2 cellular contexts compared by ENCODE assay signal in the genomic region with DNA sequence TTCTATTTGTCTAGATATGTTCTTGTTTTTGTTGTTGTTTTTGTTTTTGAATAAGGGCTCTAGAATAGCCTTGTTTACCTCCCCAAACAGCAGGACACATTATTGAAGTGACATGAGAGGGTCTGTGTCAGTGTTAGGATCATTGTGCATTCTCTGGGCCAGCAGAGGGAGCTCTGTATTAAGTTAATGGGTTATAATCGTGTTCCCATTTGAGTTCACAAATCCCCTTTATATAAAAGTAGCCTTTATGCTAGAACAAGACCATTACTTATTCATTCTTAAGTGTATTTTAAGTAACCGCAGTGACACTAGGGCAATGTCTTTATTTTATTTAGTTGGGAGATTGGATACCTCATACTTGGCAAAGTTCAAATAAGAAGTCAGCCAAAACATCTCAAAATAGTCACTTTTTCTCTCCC.
A peak's percentile ranks its signal among the peaks of the same experiment; 100 is the strongest.
TF ChIP-seq lines count a peak whose summit lies in the region.

No MANE protein-coding gene starts in this region.

TF ChIP-seq in SK-N-SH, 30 proteins besides CTCF, POLR2A, EP300 and RAD21:
- TF ChIP-seq MEF2A (IDR thresholded peaks at IDR 0.05; ENCODE audit: borderline replicate concordance, low read depth) (0 out of 2 replicates have a peak, but pooled peaks have one; percentile 37), SIN3A (IDR thresholded peaks at IDR 0.05; ENCODE audit: borderline replicate concordance, low read depth, low read length) (0 out of 2 replicates have a peak, but pooled peaks have one; percentile 34), GABPA (IDR thresholded peaks at IDR 0.05; ENCODE audit: low read depth) (no peak), FOXM1 (IDR thresholded peaks at IDR 0.05; ENCODE audit: low read depth) (no peak), CHD2 (IDR thresholded peaks at IDR 0.05; ENCODE audit: low read length, partially characterized antibody) (no peak), RXRA (IDR thresholded peaks at IDR 0.05; ENCODE audit: borderline replicate concordance, low read depth) (peak; percentile 76), NFIC (IDR thresholded peaks at IDR 0.05; ENCODE audit: borderline replicate concordance) (peak; percentile 54; the same call in 1 of the 2 replicates), FOXJ3 (CRISPR knock-in tag; IDR thresholded peaks at IDR 0.05) (no peak), MAX (IDR thresholded peaks at IDR 0.05; ENCODE audit: low read depth) (no peak), SMC3 (IDR thresholded peaks at IDR 0.05; ENCODE audit: low read depth, low read length) (peak; percentile 71), JUND (IDR thresholded peaks at IDR 0.05) (0 out of 2 replicates have a peak, but pooled peaks have one; percentile 21), POLR2AphosphoS5 (IDR thresholded peaks at IDR 0.05; ENCODE audit: low read depth, low read length) (peak; percentile 14; the same call in 1 of the 2 replicates), USF1 (IDR thresholded peaks at IDR 0.05; ENCODE audit: borderline replicate concordance, low read depth) (no peak)
- TF ChIP-seq, protein P1, sequence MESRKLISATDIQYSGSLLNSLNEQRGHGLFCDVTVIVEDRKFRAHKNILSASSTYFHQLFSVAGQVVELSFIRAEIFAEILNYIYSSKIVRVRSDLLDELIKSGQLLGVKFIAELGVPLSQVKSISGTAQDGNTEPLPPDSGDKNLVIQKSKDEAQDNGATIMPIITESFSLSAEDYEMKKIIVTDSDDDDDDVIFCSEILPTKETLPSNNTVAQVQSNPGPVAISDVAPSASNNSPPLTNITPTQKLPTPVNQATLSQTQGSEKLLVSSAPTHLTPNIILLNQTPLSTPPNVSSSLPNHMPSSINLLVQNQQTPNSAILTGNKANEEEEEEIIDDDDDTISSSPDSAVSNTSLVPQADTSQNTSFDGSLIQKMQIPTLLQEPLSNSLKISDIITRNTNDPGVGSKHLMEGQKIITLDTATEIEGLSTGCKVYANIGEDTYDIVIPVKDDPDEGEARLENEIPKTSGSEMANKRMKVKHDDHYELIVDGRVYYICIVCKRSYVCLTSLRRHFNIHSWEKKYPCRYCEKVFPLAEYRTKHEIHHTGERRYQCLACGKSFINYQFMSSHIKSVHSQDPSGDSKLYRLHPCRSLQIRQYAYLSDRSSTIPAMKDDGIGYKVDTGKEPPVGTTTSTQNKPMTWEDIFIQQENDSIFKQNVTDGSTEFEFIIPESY (IDR thresholded peaks at IDR 0.05; ENCODE audit: borderline replicate concordance, low read depth): no peak

TF ChIP-seq in K562, 482 proteins besides CTCF, POLR2A, EP300 and RAD21:
- TF ChIP-seq TAF9B (IDR thresholded peaks at IDR 0.05; ENCODE audit: partially characterized antibody) (no peak), ARID3A (IDR thresholded peaks at IDR 0.05; ENCODE audit: borderline replicate concordance, low read depth, low read length) (peak; percentile 86), SMC3 (conservative IDR thresholded peaks at IDR 0.05; ENCODE audit: insufficient read depth, low read depth, low read length) (peak; percentile 40), MYNN (IDR thresholded peaks at IDR 0.05) (no peak), MYNN (CRISPR knock-in tag; IDR thresholded peaks at IDR 0.05) (no peak), ZZZ3 (IDR thresholded peaks at IDR 0.05) (0 out of 2 replicates have a peak, but pooled peaks have one; percentile 37), GABPB1 (CRISPR knock-in tag; IDR thresholded peaks at IDR 0.05) (no peak), FOXK2 (conservative IDR thresholded peaks at IDR 0.05 in 1 of 2, IDR thresholded peaks at IDR 0.05 in 1 of 2; ENCODE audit: low read depth in 2 of 2) (peak; percentile 36 to 66; a peak in 2 of 4 replicates), DEAF1 (CRISPR knock-in tag; IDR thresholded peaks at IDR 0.05) (peak; percentile 48)
TF ChIP-seq in K562: peak in this region for 5.
